Comparison of ENCODE assay signal across 11 cellular contexts in the genomic region with DNA sequence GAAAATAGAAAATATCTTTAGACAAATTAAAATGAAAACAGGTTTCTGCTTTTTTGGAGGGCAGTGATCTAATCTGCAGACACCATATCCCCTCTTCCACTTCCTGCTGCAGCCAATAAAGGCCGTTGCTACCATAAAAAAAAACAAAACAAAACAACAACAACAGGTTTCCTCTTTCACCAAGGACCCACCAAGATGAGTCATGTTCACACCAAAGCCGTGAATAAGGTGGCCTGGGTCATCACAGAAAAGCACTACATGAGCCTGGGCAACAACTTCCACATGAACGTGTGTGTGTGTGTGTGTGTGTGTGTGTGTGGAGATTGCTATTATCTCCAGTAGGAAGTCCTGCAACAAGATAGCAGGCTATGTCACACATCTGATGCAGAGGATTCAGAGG. TPM values are rescaled to one million over a fixed set of nuclear protein-coding genes. Genes with fewer than 3 reads are reported as not detected.
A peak's percentile ranks its signal among the peaks of the same experiment; 100 is the strongest.
DNase-seq lines count a peak whose midpoint lies in the region; ATAC-seq, FAIRE-seq and TF ChIP-seq lines count a peak whose summit lies in the region.
"Had no signal": no experiment of that assay in that cellular context is flagged by ENCODE, and none has a peak within 500 bp of the region (broad histone marks: within the 10 kb centered on the region; RNA-seq: fewer than 3 reads in every experiment).

No MANE protein-coding gene starts in this region.

- ATAC-seq in activated CD8-positive, alpha-beta memory T cell treated with anti-CD3 and anti-CD28 coated beads, Interleukin-2, amount 10 ng/mL, durations not matched to agents 7 days and 5 days: peak; percentile 81
- ATAC-seq in HG03342 (IDR thresholded peaks at IDR 0.05; ENCODE audit: unreplicated experiment): peak; percentile 97
- ATAC-seq: stimulated activated naive B cell treated with anti-CD40 and anti-IgM and Interleukin-4, amounts not matched to agents 10 μg/mL and 1 μg/mL and 100 μg/mL, for 72 hours had no signal

- no peaks in the 10 kb centered on the region for H3K9me3 ChIP-seq in SJCRH30 (replicated peaks)
- H3K9me3 ChIP-seq in MM.1S (replicated peaks; ENCODE audit: insufficient read depth, low read length): no peaks in the 10 kb centered on the region

- H3K27ac ChIP-seq in SJCRH30 (no peak overlapping the region), MM.1S (ENCODE audit: low read length) (no peak overlapping the region)

- no peaks in the 10 kb centered on the region for H3K27me3 ChIP-seq in SJCRH30
- no peaks in the 10 kb centered on the region for H3K27me3 ChIP-seq in MM.1S (replicated peaks; ENCODE audit: insufficient read depth, low read length)

- no peak for TF ChIP-seq CTCF in MM.1S (IDR thresholded peaks at IDR 0.05; ENCODE audit: low read length)

- no peaks in the 10 kb centered on the region for H3F3A ChIP-seq in MM.1S (ENCODE audit: insufficient read depth, low read length)

- H3K9ac ChIP-seq in MM.1S (ENCODE audit: low read length): no peak overlapping the region

- H3K4me3 ChIP-seq in SJCRH30: no peak overlapping the region
- no peak overlapping the region for H3K4me3 ChIP-seq in MM.1S (ENCODE audit: low read length)

- 0 out of 2 replicates have a peak, but pooled peaks cover 3% of the 10 kb centered on the region for H3K9me2 ChIP-seq in MM.1S (replicated peaks; ENCODE audit: insufficient read depth, low read length)

- no peaks in the 10 kb centered on the region for H3K36me3 Mint-ChIP-seq in activated CD8-positive, alpha-beta memory T cell treated with anti-CD3 and anti-CD28 coated beads, Interleukin-2, amount 10 ng/mL, durations not matched to agents 7 days and 5 days
- no peaks in the 10 kb centered on the region for H3K36me3 Mint-ChIP-seq in dendritic cell treated with granulocyte-macrophage colony-stimulating factor and Interleukin-4, amounts not matched to agents 40 ng/mL and 50 ng/mL, for 4 days (ENCODE audit: low read depth)
- H3K36me3 Mint-ChIP-seq: stimulated activated naive B cell treated with anti-CD40 and anti-IgM and Interleukin-4, amounts not matched to agents 10 μg/mL and 1 μg/mL and 100 μg/mL, for 72 hours had no signal

- no peaks in the 10 kb centered on the region for H3K4me1 ChIP-seq in SJCRH30
- no peaks in the 10 kb centered on the region for H3K4me1 ChIP-seq in MM.1S (ENCODE audit: low read length)

- CTCF ChIA-PET in activated CD8-positive, alpha-beta memory T cell treated with anti-CD3 and anti-CD28 coated beads, Interleukin-2, amount 10 ng/mL, durations not matched to agents 7 days and 5 days (lab: Charles Lee): no interaction called here

- FAIRE-seq in urothelium cell line (lab: Jason Lieb, UNC) (peak; percentile 23), GM12892 (lab: Jason Lieb, UNC) (no peak)

- H3K4me1 Mint-ChIP-seq in activated CD8-positive, alpha-beta memory T cell treated with anti-CD3 and anti-CD28 coated beads, Interleukin-2, amount 10 ng/mL, durations not matched to agents 7 days and 5 days: peaks cover 10% of the 10 kb centered on the region
- peaks cover 13% of the 10 kb centered on the region for H3K4me1 Mint-ChIP-seq in dendritic cell treated with granulocyte-macrophage colony-stimulating factor and Interleukin-4, amounts not matched to agents 40 ng/mL and 50 ng/mL, for 4 days (ENCODE audit: low read depth)
- H3K4me1 Mint-ChIP-seq: stimulated activated naive B cell treated with anti-CD40 and anti-IgM and Interleukin-4, amounts not matched to agents 10 μg/mL and 1 μg/mL and 100 μg/mL, for 72 hours had no signal

- H3K4me3 Mint-ChIP-seq in activated CD8-positive, alpha-beta memory T cell treated with anti-CD3 and anti-CD28 coated beads, Interleukin-2, amount 10 ng/mL, durations not matched to agents 7 days and 5 days: no peak overlapping the region
- no peak overlapping the region for H3K4me3 Mint-ChIP-seq in dendritic cell treated with granulocyte-macrophage colony-stimulating factor and Interleukin-4, amounts not matched to agents 40 ng/mL and 50 ng/mL, for 4 days
- H3K4me3 Mint-ChIP-seq: activated naive CD4-positive, alpha-beta T cell treated with anti-CD3 and anti-CD28 coated beads for 36 hours; stimulated activated naive B cell treated with anti-CD40 and anti-IgM and Interleukin-4, amounts not matched to agents 10 μg/mL and 1 μg/mL and 100 μg/mL, for 72 hours had no signal

- peak; percentile 52 for DNase-seq in activated CD8-positive, alpha-beta memory T cell treated with anti-CD3 and anti-CD28 coated beads, Interleukin-2, amount 10 ng/mL, durations not matched to agents 7 days and 5 days
- DNase-seq in activated CD8-positive, alpha-beta memory T cell treated with anti-CD3 and anti-CD28 coated beads, Interleukin-2, amount 50 U/mL, for 4 hours: no peak
- DNase-seq in urothelium cell line (ENCODE audit: low spot score): no peak
- no peak for DNase-seq in SJCRH30
- DNase-seq in MM.1S: no peak
- DNase-seq in GM12892 (ENCODE audit: insufficient read length): no peak
- DNase-seq: activated naive CD4-positive, alpha-beta T cell treated with anti-CD3 and anti-CD28 coated beads for 36 hours; NCI-H226; stimulated activated naive B cell treated with anti-CD40 and anti-IgM and Interleukin-4, amounts not matched to agents 10 μg/mL and 1 μg/mL and 100 μg/mL, for 72 hours had no signal

- H3K27me3 Mint-ChIP-seq in activated CD8-positive, alpha-beta memory T cell treated with anti-CD3 and anti-CD28 coated beads, Interleukin-2, amount 10 ng/mL, durations not matched to agents 7 days and 5 days: peaks cover 62% of the 10 kb centered on the region
- H3K27me3 Mint-ChIP-seq in dendritic cell treated with granulocyte-macrophage colony-stimulating factor and Interleukin-4, amounts not matched to agents 40 ng/mL and 50 ng/mL, for 4 days: peaks cover 30% of the 10 kb centered on the region

- no peak overlapping the region for H2AFZ ChIP-seq in MM.1S (ENCODE audit: low read length)

- no peak for TF ChIP-seq POLR2A in GM12892 (IDR thresholded peaks at IDR 0.05; ENCODE audit: low read depth, low read length)

- no peak overlapping the region for H3K4me2 ChIP-seq in MM.1S (ENCODE audit: low read depth, low read length)

- H3K36me3 ChIP-seq in SJCRH30: no peaks in the 10 kb centered on the region
- no peaks in the 10 kb centered on the region for H3K36me3 ChIP-seq in MM.1S (replicated peaks; ENCODE audit: insufficient read depth, low read length)

- H3K79me2 ChIP-seq in MM.1S (ENCODE audit: low read length): no peaks in the 10 kb centered on the region

- no peak overlapping the region for H3K27ac Mint-ChIP-seq in activated CD8-positive, alpha-beta memory T cell treated with anti-CD3 and anti-CD28 coated beads, Interleukin-2, amount 10 ng/mL, durations not matched to agents 7 days and 5 days
- peak overlapping the region; percentile 53 for H3K27ac Mint-ChIP-seq in dendritic cell treated with granulocyte-macrophage colony-stimulating factor and Interleukin-4, amounts not matched to agents 40 ng/mL and 50 ng/mL, for 4 days
- H3K27ac Mint-ChIP-seq: activated naive CD4-positive, alpha-beta T cell treated with anti-CD3 and anti-CD28 coated beads for 36 hours; stimulated activated naive B cell treated with anti-CD40 and anti-IgM and Interleukin-4, amounts not matched to agents 10 μg/mL and 1 μg/mL and 100 μg/mL, for 72 hours had no signal

- no peaks in the 10 kb centered on the region for H4K20me1 ChIP-seq in MM.1S (ENCODE audit: insufficient read depth, low read length)

- intact Hi-C loops in dendritic cell treated with granulocyte-macrophage colony-stimulating factor and Interleukin-4, amounts not matched to agents 40 ng/mL and 50 ng/mL, for 4 days (cut with micrococcal nuclease): no loop called here

- H3K9me3 Mint-ChIP-seq in activated CD8-positive, alpha-beta memory T cell treated with anti-CD3 and anti-CD28 coated beads, Interleukin-2, amount 10 ng/mL, durations not matched to agents 7 days and 5 days (ENCODE audit: low read depth): no peaks in the 10 kb centered on the region
- H3K9me3 Mint-ChIP-seq in dendritic cell treated with granulocyte-macrophage colony-stimulating factor and Interleukin-4, amounts not matched to agents 40 ng/mL and 50 ng/mL, for 4 days: no peaks in the 10 kb centered on the region
- H3K9me3 Mint-ChIP-seq: stimulated activated naive B cell treated with anti-CD40 and anti-IgM and Interleukin-4, amounts not matched to agents 10 μg/mL and 1 μg/mL and 100 μg/mL, for 72 hours had no signal

RNA-seq across cellular contexts. Expression of gene TFCP2L1, which starts 24.8 kb away (rescaled TPM):
- under 1 TPM; 0.06 to 0.14 TPM for total RNA-seq in activated CD8-positive, alpha-beta memory T cell treated with anti-CD3 and anti-CD28 coated beads, Interleukin-2, amount 10 ng/mL, durations not matched to agents 7 days and 5 days
- total RNA-seq in SJCRH30 (2014; rRNA removed; shearing (Covaris generic)): 0.05 and 0.08 TPM in 2 replicates
- 1.8 TPM for polyA plus RNA-seq in GM12892 (2012; ENCODE audit: missing spikeins)
